Comparison of ENCODE assay signal across 8 cellular contexts in genomic region chr4:83771113-83771705, GRCh38.
DNase-seq lines count a peak whose midpoint lies in the region; ATAC-seq and TF ChIP-seq lines count a peak whose summit lies in the region.

No MANE protein-coding gene starts in this region.

- ATAC-seq in HG03066 (IDR thresholded peaks at IDR 0.05; ENCODE audit: low read depth, unreplicated experiment), result peak; percentile 57

- H2AK5ac ChIP-seq in neuronal stem cell (ENCODE audit: low read depth, low read length), result no peak overlapping the region

- DNase-seq in G401 (ENCODE audit: low spot score), result peak; percentile 20
- peak; percentile 66 for DNase-seq in RKO (ENCODE audit: low spot score)
- peak; percentile 55 for DNase-seq in fibroblast of gingiva (ENCODE audit: low read depth)
- peak; percentile 5 for DNase-seq in neuronal stem cell (ENCODE audit: low spot score)
- no peak for DNase-seq in NCI-H774 (lab: John Stamatoyannopoulos, UW)
- DNase-seq in tibial artery, result no peak
- no peak for DNase-seq in activated CD4-positive, alpha-beta T cell treated with anti-CD3 and anti-CD28 coated beads for 1 hour

- no peak overlapping the region for H3K23ac ChIP-seq in neuronal stem cell (ENCODE audit: low read depth, low read length, poor library complexity)

- H3K4ac ChIP-seq in neuronal stem cell (ENCODE audit: low read length), result no peak overlapping the region

- H3K4me1 ChIP-seq in neuronal stem cell (ENCODE audit: control insufficient read depth in 2 of 2, insufficient read depth in 1 of 2, low read depth in 1 of 2, low read length in 2 of 2) (peaks cover 3 to 5% of the 10 kb centered on the region in 2 donors), tibial artery (no peaks in the 10 kb centered on the region)

- no peak overlapping the region for H3K27ac ChIP-seq in neuronal stem cell (replicated peaks; ENCODE audit: low read length)
- H3K27ac ChIP-seq in tibial artery, result no peak overlapping the region

- in situ Hi-C loops in G401 (cut with HindIII; ENCODE audit: low sequenced_read_pairs), result no loop called here

- no peaks in the 10 kb centered on the region for H3K9me3 ChIP-seq in neuronal stem cell (replicated peaks in 1 of 2; ENCODE audit: control insufficient read depth in 2 of 2, insufficient read depth in 1 of 2, low read depth in 1 of 2, low read length in 2 of 2)
- no peaks in the 10 kb centered on the region for H3K9me3 ChIP-seq in tibial artery

- H3K4me3 ChIP-seq in neuronal stem cell (ENCODE audit: low read length in 2 of 2), result no peak overlapping the region
- H3K4me3 ChIP-seq in tibial artery, result no peak overlapping the region

- H2AFZ ChIP-seq in neuronal stem cell (ENCODE audit: low read length), result no peak overlapping the region

- H4K8ac ChIP-seq in neuronal stem cell (ENCODE audit: low read depth, low read length), result no peak overlapping the region

- no peak overlapping the region for H2BK120ac ChIP-seq in neuronal stem cell (ENCODE audit: low read depth, low read length)

- no peak overlapping the region for H3K9ac ChIP-seq in neuronal stem cell (ENCODE audit: low read depth, low read length, poor library complexity)

- no peaks in the 10 kb centered on the region for H3K27me3 ChIP-seq in neuronal stem cell (ENCODE audit: control insufficient read depth in 3 of 3, insufficient read depth in 3 of 3, low read depth in 1 of 3, low read length in 3 of 3)
- no peaks in the 10 kb centered on the region for H3K27me3 ChIP-seq in tibial artery

- no peak overlapping the region for H3K14ac ChIP-seq in neuronal stem cell (ENCODE audit: low read length)

- H3K18ac ChIP-seq in neuronal stem cell (ENCODE audit: low read length), result no peak overlapping the region

- WGBS in neuronal stem cell (ENCODE audit: extremely low coverage in 2 of 2, insufficient read length in 2 of 2, insufficient replicate concordance in 1 of 2), 2 donors, result no CpG with 5 or more reads among the region's 2 CpGs

- H3K36me3 ChIP-seq in neuronal stem cell (replicated peaks in 1 of 2; ENCODE audit: control insufficient read depth in 2 of 2, insufficient read depth in 2 of 2, low read length in 2 of 2) (no peaks in the 10 kb centered on the region), tibial artery (no peaks in the 10 kb centered on the region)

- no peaks in the 10 kb centered on the region for H3K79me1 ChIP-seq in neuronal stem cell (ENCODE audit: low read depth, low read length)

- H3K4me2 ChIP-seq in neuronal stem cell (ENCODE audit: insufficient read depth, low read length, poor library complexity, severe bottlenecking), result no peak overlapping the region

- H2BK12ac ChIP-seq in neuronal stem cell (ENCODE audit: low read length), result no peak overlapping the region

- intact Hi-C loops in tibial artery (cut with DNase I; ENCODE audit: low total_unique reads), result no loop called here

- no peak overlapping the region for H2BK15ac ChIP-seq in neuronal stem cell (ENCODE audit: low read length)

- no peak overlapping the region for H4K91ac ChIP-seq in neuronal stem cell (ENCODE audit: low read depth, low read length, poor library complexity)

- no peak overlapping the region for H2BK5ac ChIP-seq in neuronal stem cell (ENCODE audit: low read length)

- TF ChIP-seq CTCF in tibial artery (IDR thresholded peaks at IDR 0.05), result peak in 1 of 2 experiments; percentile 6

Comparison
In these comparisons a context has a peak if more than half of its experiments do, and no peak if none do; other contexts are left out.
1. DNase-seq: peak in G401 (single experiment), RKO (single experiment), fibroblast of gingiva (single experiment) and neuronal stem cell (single experiment); none in NCI-H774 (single experiment), tibial artery (0 of 2) and activated CD4-positive, alpha-beta T cell treated with anti-CD3 and anti-CD28 coated beads for 1 hour (single experiment).